ENCODE assay signal across 8 cellular contexts in genomic region chr2:85437488-85438290, GRCh38. TPM values are rescaled to one million over a fixed set of nuclear protein-coding genes. Genes with fewer than 3 reads are reported as not detected.
A peak's percentile ranks its signal among the peaks of the same experiment; 100 is the strongest.
DNase-seq lines count a peak whose midpoint lies in the region; ATAC-seq and TF ChIP-seq lines count a peak whose summit lies in the region.

No MANE protein-coding gene starts in this region.

- no peak for TF ChIP-seq CTCF in BE2C (IDR thresholded peaks at IDR 0.05; ENCODE audit: low read depth, low read length)

- H3K9me3 ChIP-seq in BE2C, result no peaks in the 10 kb centered on the region
- no peaks in the 10 kb centered on the region for H3K9me3 ChIP-seq in muscle layer of colon (ENCODE audit: low read length)

- ATAC-seq in HG03342 (IDR thresholded peaks at IDR 0.05; ENCODE audit: unreplicated experiment), result peak; percentile 79

- H3K36me3 ChIP-seq in BE2C, result no peaks in the 10 kb centered on the region
- no peaks in the 10 kb centered on the region for H3K36me3 ChIP-seq in muscle layer of colon (ENCODE audit: insufficient read depth, low read length)

- DNase-seq in BE2C, result peak; percentile 82
- DNase-seq in NOMO-1 (lab: John Stamatoyannopoulos, UW; ENCODE audit: unreplicated experiment in 2 of 2), result peak; percentile 71 to 72
- peak; percentile 39 for DNase-seq in activated T-cell treated with anti-CD3 and anti-CD28 coated beads for 4 hours
- DNase-seq in erythroblast (lab: John Stamatoyannopoulos, UW), result peak; percentile 92 to 96
- DNase-seq in stimulated activated CD8-positive, alpha-beta memory T cell treated with anti-CD3 and anti-CD28 coated beads, Interleukin-7, amount 100 ng/mL, for 1 hour (ENCODE audit: low read depth in 2 of 2), result peak; percentile 41 to 47

- H3K4me3 ChIP-seq in BE2C (ENCODE audit: low read depth, low read length), result peak overlapping the region; percentile 40
- peak overlapping the region; percentile 36 to 56 for H3K4me3 ChIP-seq in muscle layer of colon (ENCODE audit: low read depth in 1 of 2, low read length in 2 of 2)

- H3K9ac ChIP-seq in muscle layer of colon (ENCODE audit: low read length), result peak overlapping the region; percentile 80

- peaks cover 44% of the 10 kb centered on the region for H3K4me1 ChIP-seq in BE2C
- peaks cover 35% of the 10 kb centered on the region for H3K4me1 ChIP-seq in muscle layer of colon (ENCODE audit: insufficient read depth, low read length)

- TF ChIP-seq POLR2A in GM19099 (IDR thresholded peaks at IDR 0.05; ENCODE audit: extremely low read depth, insufficient read length, low read depth) (peak; percentile 78), erythroblast (IDR thresholded peaks at IDR 0.05; ENCODE audit: low read length) (peak; percentile 70)

- H3K27ac ChIP-seq in muscle layer of colon (ENCODE audit: low read depth, low read length), result peak overlapping the region; percentile 95

- H3K27me3 ChIP-seq in BE2C (no peaks in the 10 kb centered on the region), muscle layer of colon (ENCODE audit: control insufficient read depth in 1 of 2, insufficient read depth in 2 of 2, low read length in 2 of 2) (no peaks in the 10 kb centered on the region)

RNA-seq across cellular contexts. Expression of gene SH2D6, which starts 19.2 kb away (rescaled TPM):
- 2.0 TPM for polyA plus RNA-seq in BE2C (2012; ENCODE audit: insufficient read depth, insufficient read length, low read depth)

RNA-seq across cellular contexts. Expression of gene CAPG, which starts 27.5 kb away (rescaled TPM):
- not detected for polyA plus RNA-seq in BE2C (2012; ENCODE audit: insufficient read depth, insufficient read length, low read depth)

Comparison
In these comparisons a context has a peak if more than half of its experiments do, and no peak if none do; other contexts are left out.
1. Peak in every context shown above with its lines: DNase-seq, ATAC-seq, H3K4me3 ChIP-seq and H3K27ac ChIP-seq.
2. DNase-seq: peak in every context shown above with its lines; median percentile 94 in erythroblast; 82 in BE2C; 72 in NOMO-1; 44 in stimulated activated CD8-positive, alpha-beta memory T cell treated with anti-CD3 and anti-CD28 coated beads, Interleukin-7, amount 100 ng/mL, for 1 hour; 39 in activated T-cell treated with anti-CD3 and anti-CD28 coated beads for 4 hours.